In the genomic region with DNA sequence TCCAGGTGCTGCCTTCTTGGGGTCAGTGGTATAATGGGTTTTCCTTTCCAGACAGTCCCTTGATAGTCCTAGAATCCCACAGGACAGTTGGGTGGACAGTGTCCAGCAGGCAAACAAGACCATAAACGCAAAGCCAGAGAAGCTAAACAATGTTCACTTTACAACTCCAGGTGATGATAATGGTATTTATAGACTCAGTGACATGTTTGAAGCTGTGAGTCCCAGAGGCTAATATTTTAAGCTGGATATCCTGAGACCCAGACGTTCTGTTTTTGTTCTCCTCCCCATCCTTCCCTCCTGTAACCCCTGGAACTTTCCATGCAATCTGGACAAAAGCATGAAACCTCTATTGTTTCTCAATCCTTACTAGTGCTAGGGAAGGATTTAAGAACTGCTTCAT, we compare ENCODE assay signal across 20 cellular contexts.
DNase-seq lines count a peak whose midpoint lies in the region; ATAC-seq, FAIRE-seq and TF ChIP-seq lines count a peak whose summit lies in the region.
"Had no signal": no experiment of that assay in that cellular context is flagged by ENCODE, and none has a peak within 500 bp of the region (broad histone marks: within the 10 kb centered on the region; RNA-seq: fewer than 3 reads in every experiment).

No MANE protein-coding gene starts in this region.

- peak overlapping the region; percentile 59; the same call in 1 of the 2 replicates for H3K27ac ChIP-seq in ACC112 (ENCODE audit: low read depth, low read length)
- H3K27ac ChIP-seq in right lobe of liver = peak overlapping the region; percentile 68 to 72 (median 71)
- H3K27ac ChIP-seq in kidney (ENCODE audit: low read depth in 2 of 2, low read length in 2 of 2) = no peak overlapping the region

- FAIRE-seq in kidney (lab: Jason Lieb, UNC) = no peak
- FAIRE-seq: endometrium, frontal cortex had no signal

- no peaks in the 10 kb centered on the region for H3K27me3 Mint-ChIP-seq in stimulated activated memory B cell treated with anti-CD40 and anti-IgM and Interleukin-4, amounts not matched to agents 10 μg/mL and 1 μg/mL and 100 μg/mL, for 72 hours
- H3K27me3 Mint-ChIP-seq in progenitor cell of endocrine pancreas (no peaks in the 10 kb centered on the region), nephron progenitor cell (ENCODE audit: low read depth, poor library complexity) (peaks cover 4% of the 10 kb centered on the region)
- H3K27me3 Mint-ChIP-seq: CD4-positive, CD25-positive, alpha-beta regulatory T cell; naive thymus-derived CD8-positive, alpha-beta T cell; T-helper 17 cell had no signal

- H3K36me3 ChIP-seq in ACC112 (ENCODE audit: insufficient read depth, low read length) (no peaks in the 10 kb centered on the region), right lobe of liver (no peaks in the 10 kb centered on the region), kidney (ENCODE audit: control insufficient read depth in 1 of 2, insufficient read depth in 2 of 2, low read length in 2 of 2) (no peaks in the 10 kb centered on the region)
- H3K36me3 ChIP-seq: upper lobe of left lung had no signal

- H3K4me3 ChIP-seq in ACC112 (ENCODE audit: low read depth, low read length) (no peak overlapping the region), right lobe of liver (no peak overlapping the region), kidney (ENCODE audit: low read length in 2 of 2) (no peak overlapping the region)
- H3K4me3 ChIP-seq: upper lobe of left lung had no signal

- H3K9me3 ChIP-seq in right lobe of liver (no peaks in the 10 kb centered on the region), kidney (ENCODE audit: control insufficient read depth in 1 of 2, low read length in 2 of 2) (no peaks in the 10 kb centered on the region)
- H3K9me3 ChIP-seq: upper lobe of left lung had no signal

- peaks cover 31% of the 10 kb centered on the region for H3K4me1 ChIP-seq in ACC112 (ENCODE audit: control insufficient read depth, insufficient read depth, low read length, unreplicated experiment)
- H3K4me1 ChIP-seq in right lobe of liver = peaks cover 0 to 30% (median 10%) of the 10 kb centered on the region in 4 donors
- peaks cover 18 to 19% of the 10 kb centered on the region in 2 donors for H3K4me1 ChIP-seq in kidney (ENCODE audit: control insufficient read depth in 1 of 2, insufficient read depth in 1 of 2, low read depth in 1 of 2, low read length in 2 of 2)

- H3K79me2 ChIP-seq in ACC112 (ENCODE audit: control insufficient read depth, insufficient read depth, low read length, unreplicated experiment) = no peaks in the 10 kb centered on the region

- ATAC-seq in right lobe of liver = no peak
- ATAC-seq in stimulated activated memory B cell treated with anti-CD40 and anti-IgM and Interleukin-4, amounts not matched to agents 10 μg/mL and 1 μg/mL and 100 μg/mL, for 72 hours = no peak
- no peak for ATAC-seq in stimulated activated effector memory CD8-positive, alpha-beta T cell treated with anti-CD3 and anti-CD28 coated beads, Interleukin-12 subunit alpha, Interleukin-12 subunit beta, amount 100 ng/mL, for 72 hours
- ATAC-seq: naive thymus-derived CD8-positive, alpha-beta T cell; T-helper 17 cell; WTC11 had no signal

- H3K27ac Mint-ChIP-seq in stimulated activated memory B cell treated with anti-CD40 and anti-IgM and Interleukin-4, amounts not matched to agents 10 μg/mL and 1 μg/mL and 100 μg/mL, for 72 hours = peak overlapping the region; percentile 51
- H3K27ac Mint-ChIP-seq in progenitor cell of endocrine pancreas (no peak overlapping the region), nephron progenitor cell (no peak overlapping the region)
- no peak overlapping the region for H3K27ac Mint-ChIP-seq in stimulated activated effector memory CD8-positive, alpha-beta T cell treated with anti-CD3 and anti-CD28 coated beads, Interleukin-12 subunit alpha, Interleukin-12 subunit beta, amount 100 ng/mL, for 72 hours
- H3K27ac Mint-ChIP-seq: T-helper 17 cell, WTC11 had no signal

- TF ChIP-seq CTCF in right lobe of liver (IDR thresholded peaks at IDR 0.05) (no peak), kidney (IDR thresholded peaks at IDR 0.05; ENCODE audit: borderline replicate concordance, extremely low read depth, insufficient read depth) (no peak), progenitor cell of endocrine pancreas (IDR thresholded peaks at IDR 0.05; ENCODE audit: unreplicated experiment) (no peak), nephron progenitor cell (IDR thresholded peaks at IDR 0.05) (no peak)

- peaks cover 2% of the 10 kb centered on the region for H3K9me3 Mint-ChIP-seq in stimulated activated memory B cell treated with anti-CD40 and anti-IgM and Interleukin-4, amounts not matched to agents 10 μg/mL and 1 μg/mL and 100 μg/mL, for 72 hours
- H3K9me3 Mint-ChIP-seq in progenitor cell of endocrine pancreas (ENCODE audit: low read depth) = no peaks in the 10 kb centered on the region
- no peaks in the 10 kb centered on the region for H3K9me3 Mint-ChIP-seq in stimulated activated effector memory CD8-positive, alpha-beta T cell treated with anti-CD3 and anti-CD28 coated beads, Interleukin-12 subunit alpha, Interleukin-12 subunit beta, amount 100 ng/mL, for 72 hours
- peaks cover under 1% of the 10 kb centered on the region for H3K9me3 Mint-ChIP-seq in nephron progenitor cell
- H3K9me3 Mint-ChIP-seq: CD4-positive, CD25-positive, alpha-beta regulatory T cell; naive thymus-derived CD8-positive, alpha-beta T cell had no signal

- no peak overlapping the region for H3K9ac ChIP-seq in kidney (ENCODE audit: low read length in 2 of 2)

- peaks cover 19% of the 10 kb centered on the region for H3K36me3 Mint-ChIP-seq in stimulated activated memory B cell treated with anti-CD40 and anti-IgM and Interleukin-4, amounts not matched to agents 10 μg/mL and 1 μg/mL and 100 μg/mL, for 72 hours
- H3K36me3 Mint-ChIP-seq in progenitor cell of endocrine pancreas (ENCODE audit: insufficient read depth) (no peaks in the 10 kb centered on the region), nephron progenitor cell (ENCODE audit: low read depth) (no peaks in the 10 kb centered on the region)
- H3K36me3 Mint-ChIP-seq in stimulated activated effector memory CD8-positive, alpha-beta T cell treated with anti-CD3 and anti-CD28 coated beads, Interleukin-12 subunit alpha, Interleukin-12 subunit beta, amount 100 ng/mL, for 72 hours = no peaks in the 10 kb centered on the region
- H3K36me3 Mint-ChIP-seq: CD4-positive, CD25-positive, alpha-beta regulatory T cell; naive thymus-derived CD8-positive, alpha-beta T cell; WTC11 had no signal

- H2AFZ ChIP-seq in ACC112 (ENCODE audit: low read length, unreplicated experiment) = peak overlapping the region; percentile 6

- 50% methylated on average over 2 of the region's 2 CpGs for WGBS in right lobe of liver (ENCODE audit: insufficient coverage, low coverage, low lambda C conversion rate, missing lambda C conversion rate)

- no peak for TF ChIP-seq POLR2A in right lobe of liver (IDR thresholded peaks at IDR 0.05)

- intact Hi-C loops in right lobe of liver (cut with DNase I) = no loop called here
- intact Hi-C loops in kidney (cut with DNase I) = loop anchor here (10.0 kb wide), 1 partner anchor 113 kb away; no protein-coding TSS in a partner anchor

- DNase-seq in dermis microvascular lymphatic vessel endothelial cell (ENCODE audit: low read depth in 2 of 2) (peak; percentile 54 to 69), right lobe of liver (no peak), kidney (no peak), progenitor cell of endocrine pancreas (ENCODE audit: low spot score, unreplicated experiment) (no peak), nephron progenitor cell (no peak)
- no peak for DNase-seq in stimulated activated effector memory CD8-positive, alpha-beta T cell treated with anti-CD3 and anti-CD28 coated beads, Interleukin-12 subunit alpha, Interleukin-12 subunit beta, amount 100 ng/mL, for 72 hours (ENCODE audit: low spot score in 2 of 2)
- DNase-seq: activated CD8-positive, alpha-beta memory T cell treated with anti-CD3 and anti-CD28 coated beads for 24 hours; amygdala; CD4-positive, CD25-positive, alpha-beta regulatory T cell; naive thymus-derived CD8-positive, alpha-beta T cell; NCI-H1694; stimulated activated CD4-positive, alpha-beta T cell treated with anti-CD3 and anti-CD28 coated beads, Interleukin-2, amount 100 ng/mL, for 24 hours; T-helper 17 cell; upper lobe of left lung had no signal

- no peak overlapping the region for H3K4me3 Mint-ChIP-seq in stimulated activated memory B cell treated with anti-CD40 and anti-IgM and Interleukin-4, amounts not matched to agents 10 μg/mL and 1 μg/mL and 100 μg/mL, for 72 hours
- H3K4me3 Mint-ChIP-seq in progenitor cell of endocrine pancreas (ENCODE audit: low read depth) (no peak overlapping the region), nephron progenitor cell (no peak overlapping the region)
- no peak overlapping the region for H3K4me3 Mint-ChIP-seq in stimulated activated effector memory CD8-positive, alpha-beta T cell treated with anti-CD3 and anti-CD28 coated beads, Interleukin-12 subunit alpha, Interleukin-12 subunit beta, amount 100 ng/mL, for 72 hours
- H3K4me3 Mint-ChIP-seq: activated T-helper 1 cell treated with anti-CD3 and anti-CD28 coated beads, Interleukin-12 subunit alpha, Interleukin-12 subunit beta, Interleukin-2, Interleukin-4 antibody, amounts not matched to agents 30 ng/mL and 10 ng/mL and 1 ng/mL, durations not matched to agents 14 hours and 24 hours and 36 hours; CD4-positive, CD25-positive, alpha-beta regulatory T cell; naive thymus-derived CD8-positive, alpha-beta T cell; T-helper 17 cell; WTC11 had no signal

- H3K27me3 ChIP-seq in ACC112 (ENCODE audit: insufficient read depth, low read length) (no peaks in the 10 kb centered on the region), right lobe of liver (no peaks in the 10 kb centered on the region)
- H3K27me3 ChIP-seq: upper lobe of left lung had no signal

- peaks cover 56% of the 10 kb centered on the region for H3K4me1 Mint-ChIP-seq in stimulated activated memory B cell treated with anti-CD40 and anti-IgM and Interleukin-4, amounts not matched to agents 10 μg/mL and 1 μg/mL and 100 μg/mL, for 72 hours
- peaks cover 10% of the 10 kb centered on the region for H3K4me1 Mint-ChIP-seq in progenitor cell of endocrine pancreas (ENCODE audit: low read depth)
- peaks cover 8% of the 10 kb centered on the region for H3K4me1 Mint-ChIP-seq in stimulated activated effector memory CD8-positive, alpha-beta T cell treated with anti-CD3 and anti-CD28 coated beads, Interleukin-12 subunit alpha, Interleukin-12 subunit beta, amount 100 ng/mL, for 72 hours
- peaks cover 60% of the 10 kb centered on the region for H3K4me1 Mint-ChIP-seq in nephron progenitor cell
- H3K4me1 Mint-ChIP-seq: WTC11 had no signal

Comparison
In these comparisons a context has a peak if more than half of its experiments do, and no peak if none do; other contexts are left out.
1. H3K27ac ChIP-seq: peak in ACC112 (single experiment) and right lobe of liver (3 of 3); none in kidney (0 of 2).
2. DNase-seq: peak in dermis microvascular lymphatic vessel endothelial cell (2 of 2); none in right lobe of liver (0 of 3), kidney (single experiment), progenitor cell of endocrine pancreas (single experiment), stimulated activated effector memory CD8-positive, alpha-beta T cell treated with anti-CD3 and anti-CD28 coated beads, Interleukin-12 subunit alpha, Interleukin-12 subunit beta, amount 100 ng/mL, for 72 hours (0 of 2) and nephron progenitor cell (single experiment).